25 cellular contexts compared by ENCODE assay signal in genomic region chr11:36475192-36475591, GRCh38.
"Had no signal": no experiment of that assay in that cellular context is flagged by ENCODE, and none has a peak within 500 bp of the region (broad histone marks: within the 10 kb centered on the region; RNA-seq: fewer than 3 reads in every experiment).

No MANE protein-coding gene starts in this region.

- H3K27me3 Mint-ChIP-seq: central memory CD8-positive, alpha-beta T cell; naive thymus-derived CD8-positive, alpha-beta T cell had no signal

- H3K79me2 ChIP-seq: hepatocyte had no signal

- H3K27me3 ChIP-seq: brain microvascular endothelial cell, esophagus muscularis mucosa, hepatocyte, spleen, upper lobe of left lung had no signal

- H3K9me3 Mint-ChIP-seq: activated naive CD4-positive, alpha-beta T cell treated with anti-CD3 and anti-CD28 coated beads for 36 hours; activated naive CD8-positive, alpha-beta T cell treated with anti-CD3 and anti-CD28 coated beads, Interleukin-2, amount 10 ng/mL, durations not matched to agents 7 days and 5 days; activated T-cell treated with anti-CD3 and anti-CD28 coated beads, Interleukin-2, amount 50 U/mL, for 4 hours; activated T-helper 2 cell treated with anti-CD3 and anti-CD28 coated beads, Interferon-gamma antibody, Interleukin-2, Interleukin-4, amounts not matched to agents 10 μg/mL and 5 μg/mL and 100 μg/mL, durations not matched to agents 14 hours and 24 hours and 36 hours; central memory CD8-positive, alpha-beta T cell; immature natural killer cell; mesothelial cell of epicardium; naive thymus-derived CD8-positive, alpha-beta T cell had no signal

- H3K36me3 ChIP-seq: brain microvascular endothelial cell, left ventricle myocardium inferior, spleen had no signal

- DNase-seq: activated CD4-positive, alpha-beta T cell treated with anti-CD3 and anti-CD28 coated beads, Interleukin-2, amount 50 U/mL, for 4 hours; activated CD8-positive, alpha-beta memory T cell treated with anti-CD3 and anti-CD28 coated beads, Interleukin-2, amount 50 U/mL, for 48 hours; activated naive CD4-positive, alpha-beta T cell treated with anti-CD3 and anti-CD28 coated beads for 36 hours; activated naive CD8-positive, alpha-beta T cell treated with anti-CD3 and anti-CD28 coated beads, Interleukin-2, amount 10 ng/mL, durations not matched to agents 7 days and 5 days; activated T-cell treated with anti-CD3 and anti-CD28 coated beads, Interleukin-2, amount 50 U/mL, for 4 hours; brain microvascular endothelial cell; effector memory CD4-positive, alpha-beta T cell; foreskin fibroblast; immature natural killer cell; left ventricle myocardium inferior; naive thymus-derived CD8-positive, alpha-beta T cell; retina; spleen; stimulated activated CD4-positive, alpha-beta T cell treated with anti-CD3 and anti-CD28 coated beads, Interleukin-4, amount 100 ng/mL, for 24 hours; stimulated activated naive CD4-positive, alpha-beta T cell treated with Interleukin-2 at 50 U/mL for 16 hours; T-helper 1 cell; upper lobe of left lung had no signal

- H3K4me3 Mint-ChIP-seq: activated naive CD4-positive, alpha-beta T cell treated with anti-CD3 and anti-CD28 coated beads for 36 hours; activated naive CD8-positive, alpha-beta T cell treated with anti-CD3 and anti-CD28 coated beads, Interleukin-2, amount 10 ng/mL, durations not matched to agents 7 days and 5 days; activated T-cell treated with anti-CD3 and anti-CD28 coated beads, Interleukin-2, amount 50 U/mL, for 4 hours; central memory CD8-positive, alpha-beta T cell; immature natural killer cell; mesothelial cell of epicardium; naive thymus-derived CD8-positive, alpha-beta T cell had no signal

- ATAC-seq: activated T-cell treated with anti-CD3 and anti-CD28 coated beads, Interleukin-2, amount 50 U/mL, for 4 hours; naive thymus-derived CD8-positive, alpha-beta T cell had no signal

- H3K4me3 ChIP-seq: esophagus muscularis mucosa, hepatocyte, left ventricle myocardium inferior, spleen, upper lobe of left lung had no signal

- H3K4me2 ChIP-seq: hepatocyte had no signal

- H3K27ac Mint-ChIP-seq: activated naive CD4-positive, alpha-beta T cell treated with anti-CD3 and anti-CD28 coated beads for 36 hours; activated naive CD8-positive, alpha-beta T cell treated with anti-CD3 and anti-CD28 coated beads, Interleukin-2, amount 10 ng/mL, durations not matched to agents 7 days and 5 days; activated T-helper 2 cell treated with anti-CD3 and anti-CD28 coated beads, Interferon-gamma antibody, Interleukin-2, Interleukin-4, amounts not matched to agents 10 μg/mL and 5 μg/mL and 100 μg/mL, durations not matched to agents 14 hours and 24 hours and 36 hours; mesothelial cell of epicardium; naive thymus-derived CD8-positive, alpha-beta T cell; progenitor cell of endocrine pancreas had no signal

- H3K9me3 ChIP-seq: esophagus muscularis mucosa, left ventricle myocardium inferior, spleen, upper lobe of left lung had no signal

- H2AFZ ChIP-seq: hepatocyte had no signal

- H3K27ac ChIP-seq: brain microvascular endothelial cell, esophagus muscularis mucosa, hepatocyte, left ventricle myocardium inferior, spleen, upper lobe of left lung had no signal

- FAIRE-seq: colon, TTC549 had no signal

- H3K36me3 Mint-ChIP-seq: mesothelial cell of epicardium had no signal

- H3K4me1 Mint-ChIP-seq: activated naive CD8-positive, alpha-beta T cell treated with anti-CD3 and anti-CD28 coated beads, Interleukin-2, amount 10 ng/mL, durations not matched to agents 7 days and 5 days had no signal
